ENCODE assay signal across 9 cellular contexts in the genomic region with DNA sequence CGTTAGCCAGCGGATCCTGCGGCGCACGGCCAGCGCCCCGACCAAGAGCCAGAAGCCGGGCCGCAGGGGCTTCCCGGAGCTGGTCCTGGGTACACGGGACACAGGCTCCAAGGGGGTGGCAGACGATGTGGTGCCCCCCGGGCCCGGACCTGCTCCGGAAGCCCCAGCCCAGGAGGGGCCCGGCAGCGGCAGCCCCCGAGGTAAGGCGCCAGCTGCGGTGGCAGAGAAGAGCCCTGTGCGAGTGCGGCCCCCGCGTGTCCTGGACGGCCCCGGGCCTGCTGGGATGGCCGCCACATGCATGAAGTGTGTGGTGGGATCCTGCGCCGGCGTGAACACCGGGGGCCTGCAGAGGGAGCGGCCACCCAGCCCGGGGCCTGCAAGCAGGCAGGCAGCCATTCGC. TPM values are rescaled to one million over a fixed set of nuclear protein-coding genes. Genes with fewer than 3 reads are reported as not detected.
"Had no signal": no experiment of that assay in that cellular context is flagged by ENCODE, and none has a peak within 500 bp of the region (broad histone marks: within the 10 kb centered on the region; RNA-seq: fewer than 3 reads in every experiment).

No MANE protein-coding gene starts in this region.

- H3K27ac ChIP-seq: HL-60, KMS-11 had no signal

- DNase-seq: HFFc6, KBM-7 had no signal

- H3K4me1 ChIP-seq: HAP-1 had no signal

- H2AFZ ChIP-seq: GM23338 had no signal

- H3K36me3 ChIP-seq: HAP-1 had no signal

- H3K9ac ChIP-seq: KMS-11 had no signal

- H3K9me3 ChIP-seq: HAP-1 had no signal

- H3K4me3 ChIP-seq: GM23338, HAP-1 had no signal

- H3K4me2 ChIP-seq: GM23338, KMS-11 had no signal

RNA-seq across cellular contexts. Expression of a gene that starts 26.1 kb away (rescaled TPM):
- polyA plus RNA-seq: GM23338 had no signal

RNA-seq across cellular contexts. Expression of a gene that starts 27.9 kb away (rescaled TPM):
- polyA plus RNA-seq: H1, HepG2, IgD-negative memory B cell had no signal

RNA-seq across cellular contexts. Expression of a gene that starts 54.0 kb away (rescaled TPM):
- polyA plus RNA-seq: GM23338 had no signal
